In genomic region chr1:213987422-213987875, GRCh38 we compare ENCODE assay signal across 9 cellular contexts. TPM values are rescaled to one million over a fixed set of nuclear protein-coding genes. Genes with fewer than 3 reads are reported as not detected.
DNase-seq lines count a peak whose midpoint lies in the region; ATAC-seq lines count a peak whose summit lies in the region.
"Had no signal": no experiment of that assay in that cellular context is flagged by ENCODE, and none has a peak within 500 bp of the region (broad histone marks: within the 10 kb centered on the region; RNA-seq: fewer than 3 reads in every experiment).

No MANE protein-coding gene starts in this region.

- H3K27me3 Mint-ChIP-seq in effector memory CD8-positive, alpha-beta T cell, result peaks cover 73 to 91% of the 10 kb centered on the region in 2 donors
- peaks cover 85 to 94% (median 90%) of the 10 kb centered on the region in 5 donors for H3K27me3 Mint-ChIP-seq in naive thymus-derived CD4-positive, alpha-beta T cell

- intact Hi-C loops in naive thymus-derived CD4-positive, alpha-beta T cell (cut with micrococcal nuclease), result loop anchor here (1.0 to 10.0 kb wide), 7 partner anchors 137 to 440 kb away; partner anchors contain the start of gene SMYD2 (in 1 of the 2)

- peaks cover 0 to 9% of the 10 kb centered on the region in 2 donors for H3K9me3 Mint-ChIP-seq in effector memory CD8-positive, alpha-beta T cell
- H3K9me3 Mint-ChIP-seq in naive thymus-derived CD4-positive, alpha-beta T cell, result peaks cover 0 to 28% (median 7%) of the 10 kb centered on the region in 11 donors

- no peaks in the 10 kb centered on the region for H3K9me2 ChIP-seq in GM23248 (ENCODE audit: insufficient read depth)

- H3K27ac ChIP-seq in GM23248, result peak overlapping the region; percentile 15; the same call in 1 of the 2 replicates
- no peak overlapping the region for H3K27ac ChIP-seq in naive thymus-derived CD4-positive, alpha-beta T cell (ENCODE audit: low read depth, low read length)

- DNase-seq in ELR (ENCODE audit: low read depth), result peak; percentile 44
- DNase-seq in GM23248, result peak; percentile 68
- DNase-seq in NCI-H460 (ENCODE audit: extremely low read depth, low read depth), result peak; percentile 5
- DNase-seq in effector memory CD8-positive, alpha-beta T cell, result no peak
- peak in 1 of 9 donors; percentile 7 for DNase-seq in naive thymus-derived CD4-positive, alpha-beta T cell
- DNase-seq in activated gamma-delta T cell treated with Interleukin-2 at 50 U/mL for 16 hours, result no peak
- no peak for DNase-seq in ecto neural progenitor cell (ENCODE audit: low spot score)

- H3K27me3 ChIP-seq in GM23248 (replicated peaks; ENCODE audit: insufficient read depth), result peaks cover 67% of the 10 kb centered on the region
- peaks cover 0 to 40% of the 10 kb centered on the region in 2 donors for H3K27me3 ChIP-seq in naive thymus-derived CD4-positive, alpha-beta T cell (ENCODE audit: control insufficient read depth in 2 of 2, insufficient read depth in 2 of 2, low read length in 2 of 2)

- no peaks in the 10 kb centered on the region for H3K79me2 ChIP-seq in GM23248 (ENCODE audit: insufficient read depth)

- no peaks in the 10 kb centered on the region for H3F3A ChIP-seq in GM23248 (ENCODE audit: insufficient read depth)

- H3K4me1 ChIP-seq in GM23248 (ENCODE audit: insufficient read depth), result 0 out of 2 replicates have a peak, but pooled peaks cover 4% of the 10 kb centered on the region
- peaks cover 0 to 49% of the 10 kb centered on the region in 2 donors for H3K4me1 ChIP-seq in naive thymus-derived CD4-positive, alpha-beta T cell (ENCODE audit: control insufficient read depth in 2 of 2, insufficient read depth in 2 of 2, low read length in 2 of 2)

- peak overlapping the region; percentile 98 for H2AFZ ChIP-seq in GM23248

- no peak overlapping the region for H3K27ac Mint-ChIP-seq in effector memory CD8-positive, alpha-beta T cell
- peak overlapping the region in 8 of 9 donors; percentile 32 to 91 (median 89) for H3K27ac Mint-ChIP-seq in naive thymus-derived CD4-positive, alpha-beta T cell

- H3K9ac ChIP-seq in GM23248, result peak overlapping the region; percentile 65

- H3K4me2 ChIP-seq in GM23248 (ENCODE audit: unreplicated experiment), result peak overlapping the region; percentile 100

- H3K36me3 ChIP-seq in GM23248 (ENCODE audit: low read depth), result no peaks in the 10 kb centered on the region
- H3K36me3 ChIP-seq in naive thymus-derived CD4-positive, alpha-beta T cell (ENCODE audit: control insufficient read depth in 2 of 3, insufficient read depth in 3 of 3, low read length in 3 of 3), result no peaks in the 10 kb centered on the region

- POLR2A ChIA-PET in naive thymus-derived CD4-positive, alpha-beta T cell (lab: Charles Lee), result interaction anchor here (0.6 to 1.1 kb wide), 3 partner anchors 15 to 138 kb away, joined by 3 to 4 read pairs (median 3); no protein-coding TSS in a partner anchor

- peaks cover 11 to 20% of the 10 kb centered on the region in 2 donors for H3K4me1 Mint-ChIP-seq in effector memory CD8-positive, alpha-beta T cell (ENCODE audit: low read depth in 2 of 2)
- peaks cover 31 to 68% (median 61%) of the 10 kb centered on the region in 7 donors for H3K4me1 Mint-ChIP-seq in naive thymus-derived CD4-positive, alpha-beta T cell

- WGBS in GM23248 (ENCODE audit: low coverage in 1 of 2, low lambda C conversion rate in 2 of 2, missing lambda C conversion rate in 2 of 2), 2 experiments, result 1% methylated on average over 13 to 32 of the region's 32 CpGs

- no peaks in the 10 kb centered on the region for H4K20me1 ChIP-seq in GM23248 (ENCODE audit: insufficient read depth)

- H3K4me3 Mint-ChIP-seq in effector memory CD8-positive, alpha-beta T cell, result peak overlapping the region; percentile 72 to 80
- peak overlapping the region; percentile 85 to 97 (median 91) for H3K4me3 Mint-ChIP-seq in naive thymus-derived CD4-positive, alpha-beta T cell

- peak overlapping the region; percentile 91 for H3K4me3 ChIP-seq in GM23248
- H3K4me3 ChIP-seq in naive thymus-derived CD4-positive, alpha-beta T cell (ENCODE audit: low read length), result peak overlapping the region; percentile 56

- CTCF ChIA-PET in naive thymus-derived CD4-positive, alpha-beta T cell (lab: Charles Lee), result interaction anchor here (0.5 to 1.0 kb wide), 3 partner anchors 275 to 611 kb away, joined by 3 read pairs; no protein-coding TSS in a partner anchor

- no peak for ATAC-seq in effector memory CD8-positive, alpha-beta T cell (replicated peaks)
- ATAC-seq in naive thymus-derived CD4-positive, alpha-beta T cell, result no peak
- ATAC-seq in HG02840 (IDR thresholded peaks at IDR 0.05; ENCODE audit: low FRiP score, unreplicated experiment), result no peak

- in situ Hi-C loops in GM23248 (cut with MboI), result no loop called here

- H3K9me3 ChIP-seq in GM23248 (ENCODE audit: low read depth), result no peaks in the 10 kb centered on the region
- H3K9me3 ChIP-seq in naive thymus-derived CD4-positive, alpha-beta T cell (ENCODE audit: control insufficient read depth in 2 of 3, low read length in 3 of 3), result no peaks in the 10 kb centered on the region

- no peaks in the 10 kb centered on the region for H3K36me3 Mint-ChIP-seq in effector memory CD8-positive, alpha-beta T cell (ENCODE audit: insufficient read depth)
- peaks cover 0 to 5% (median 0%) of the 10 kb centered on the region in 5 donors for H3K36me3 Mint-ChIP-seq in naive thymus-derived CD4-positive, alpha-beta T cell

RNA-seq across cellular contexts. Expression of gene PROX1, which starts 0.3 kb away (rescaled TPM):
- total RNA-seq in GM23248 (2014; rRNA removed; shearing (Covaris generic)), result under 0.01 and 0.13 TPM in 2 replicates
- 0.20 and 0.35 TPM in 2 replicates for polyA plus RNA-seq in GM23248 (2016; fragmentation: Nextera tagmentation; extraction: Ambion mirVana)
- total RNA-seq in NCI-H460 (2014; rRNA removed; shearing (Covaris generic)), result 0.12 TPM in 2 replicates
- 0.01 TPM in 1 of 2 replicates, not detected in the other for polyA plus RNA-seq in NCI-H460 (2014; cell fraction: nucleus; rRNA removed)
- total RNA-seq in naive thymus-derived CD4-positive, alpha-beta T cell, result not detected
- not detected for polyA plus RNA-seq in naive thymus-derived CD4-positive, alpha-beta T cell
- total RNA-seq: T-helper 2 cell treated with Interferon-gamma antibody and Interleukin-4, amounts not matched to agents 100 ng/mL and 5 ng/mL, for 36 hours had no signal

Comparison
In these comparisons a context has a peak if more than half of its experiments do, and no peak if none do; other contexts are left out.
1. DNase-seq: peak in ELR (single experiment), GM23248 (single experiment) and NCI-H460 (single experiment); none in effector memory CD8-positive, alpha-beta T cell (0 of 3), activated gamma-delta T cell treated with Interleukin-2 at 50 U/mL for 16 hours (single experiment) and ecto neural progenitor cell (single experiment).
2. H3K27ac Mint-ChIP-seq: peak in naive thymus-derived CD4-positive, alpha-beta T cell (8 of 9); none in effector memory CD8-positive, alpha-beta T cell (0 of 2).